8 cellular contexts compared by ENCODE assay signal in the genomic region with DNA sequence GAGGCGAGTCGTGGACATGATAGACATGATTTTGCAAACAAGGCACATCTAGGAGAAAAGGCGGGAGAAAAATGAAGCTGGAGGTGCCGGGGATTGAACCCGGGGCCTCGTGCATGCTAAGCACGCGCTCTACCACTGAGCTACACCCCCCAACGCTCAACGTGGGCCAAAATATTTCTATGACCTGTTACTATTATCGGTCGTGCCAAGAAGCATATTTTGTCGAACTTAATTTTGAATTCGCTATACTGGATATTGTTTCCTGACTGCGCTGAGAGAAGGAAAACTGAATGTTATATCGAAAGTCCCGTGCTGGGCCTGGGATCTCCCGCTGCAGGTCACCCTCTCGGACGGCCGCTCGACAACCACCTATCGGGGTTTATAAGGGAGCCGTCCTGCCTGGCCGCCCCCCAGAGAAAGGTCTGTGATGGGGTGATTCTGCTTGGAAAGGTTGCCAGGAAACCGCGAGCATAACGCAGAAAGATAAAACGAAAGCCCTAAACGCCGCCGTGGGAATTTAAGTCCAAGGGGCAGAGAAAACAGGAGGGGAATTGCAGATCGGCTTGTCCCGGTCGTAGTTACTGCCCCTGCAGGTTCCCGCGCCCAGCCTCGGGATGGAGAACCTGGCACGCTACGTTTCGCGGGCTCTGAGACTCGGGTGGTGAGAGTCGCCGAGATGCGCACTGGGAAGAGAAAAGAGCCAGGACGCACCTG.
A peak's percentile ranks its signal among the peaks of the same experiment; 100 is the strongest.
DNase-seq lines count a peak whose midpoint lies in the region; ATAC-seq and TF ChIP-seq lines count a peak whose summit lies in the region.

No MANE protein-coding gene starts in this region.

- peaks cover 4% of the 10 kb centered on the region for H3K27me3 Mint-ChIP-seq in activated naive CD8-positive, alpha-beta T cell treated with anti-CD3 and anti-CD28 coated beads, Interleukin-2, amount 50 U/mL, for 24 hours

- ATAC-seq in GM18907 (IDR thresholded peaks at IDR 0.05; ENCODE audit: unreplicated experiment) (peak; percentile 60), heart left ventricle (peak; percentile 79 to 90 (median 88))
- ATAC-seq in activated naive CD8-positive, alpha-beta T cell treated with anti-CD3 and anti-CD28 coated beads, Interleukin-2, amount 50 U/mL, for 24 hours = peak; percentile 58

- H3K27ac Mint-ChIP-seq in activated naive CD8-positive, alpha-beta T cell treated with anti-CD3 and anti-CD28 coated beads, Interleukin-2, amount 50 U/mL, for 24 hours = peak overlapping the region; percentile 98

- no peaks in the 10 kb centered on the region for H3K9me2 ChIP-seq in SU-DHL-6 (replicated peaks; ENCODE audit: insufficient read depth, low read length)

- no peaks in the 10 kb centered on the region for H3K79me2 ChIP-seq in SU-DHL-6 (ENCODE audit: insufficient read depth, low read length)
- no peaks in the 10 kb centered on the region for H3K79me2 ChIP-seq in parathyroid adenoma

- H3K27ac ChIP-seq in SU-DHL-6 (ENCODE audit: low read depth, low read length) (no peak overlapping the region), heart left ventricle (peak overlapping the region in 7 of 12 donors; percentile 0 to 77 (median 41)), parathyroid adenoma (peak overlapping the region; percentile 86), thymus (ENCODE audit: low read depth) (peak overlapping the region; percentile 31)

- H3K36me3 Mint-ChIP-seq in activated naive CD8-positive, alpha-beta T cell treated with anti-CD3 and anti-CD28 coated beads, Interleukin-2, amount 50 U/mL, for 24 hours (ENCODE audit: low read depth) = peaks cover 9% of the 10 kb centered on the region

- H4K20me1 ChIP-seq in SU-DHL-6 (ENCODE audit: low read depth, low read length) = no peaks in the 10 kb centered on the region

- WGBS in heart left ventricle, 4 donors = 0 to 1% (median 1%) methylated on average over 47 of the region's 47 CpGs
- WGBS in thymus = under 1% methylated on average over 47 of the region's 47 CpGs

- H3K27me3 ChIP-seq in SU-DHL-6 (ENCODE audit: low read length) = no peaks in the 10 kb centered on the region
- H3K27me3 ChIP-seq in heart left ventricle = peaks cover 0 to 10% (median 0%) of the 10 kb centered on the region in 9 donors
- H3K27me3 ChIP-seq in parathyroid adenoma (ENCODE audit: control insufficient read depth, insufficient read depth, low read length) = no peaks in the 10 kb centered on the region
- H3K27me3 ChIP-seq in thymus (ENCODE audit: control insufficient read depth, insufficient read depth) = no peaks in the 10 kb centered on the region

- intact Hi-C loops in heart left ventricle (cut with DNase I) = loop anchor here in 6 of 10 donors (1.0 to 10.0 kb wide), 7 partner anchors 25 to 121 kb away; no protein-coding TSS in a partner anchor

- DNase-seq in A172 (ENCODE audit: low spot score) = peak; percentile 82
- DNase-seq in NCI-H1048 (lab: John Stamatoyannopoulos, UW) = peak; percentile 66
- peak; percentile 82 for DNase-seq in activated naive CD8-positive, alpha-beta T cell treated with anti-CD3 and anti-CD28 coated beads, Interleukin-2, amount 50 U/mL, for 24 hours
- peak; percentile 55 to 78 (median 59) for DNase-seq in heart left ventricle

- no peak overlapping the region for H2AFZ ChIP-seq in SU-DHL-6 (ENCODE audit: low read depth, low read length, severe bottlenecking)
- peak overlapping the region; percentile 98 for H2AFZ ChIP-seq in parathyroid adenoma

- TF ChIP-seq CTCF in SU-DHL-6 (IDR thresholded peaks at IDR 0.05; ENCODE audit: insufficient read depth, low read length, poor library complexity, severe bottlenecking) = no peak
- TF ChIP-seq CTCF in heart left ventricle (IDR thresholded peaks at IDR 0.05) = no peak
- no peak for TF ChIP-seq CTCF in parathyroid adenoma (IDR thresholded peaks at IDR 0.05)

- H3F3A ChIP-seq in SU-DHL-6 (ENCODE audit: insufficient read depth) = no peaks in the 10 kb centered on the region

- H3K9me3 ChIP-seq in SU-DHL-6 (ENCODE audit: insufficient read depth, low read length) (no peaks in the 10 kb centered on the region), heart left ventricle (peaks cover 0 to 17% (median 0%) of the 10 kb centered on the region in 12 donors), parathyroid adenoma (ENCODE audit: control insufficient read depth, low read length) (no peaks in the 10 kb centered on the region), thymus (ENCODE audit: control insufficient read depth) (no peaks in the 10 kb centered on the region)

- TF ChIP-seq POLR2A in heart left ventricle (IDR thresholded peaks at IDR 0.05) = no peak

- H3K9me3 Mint-ChIP-seq in activated naive CD8-positive, alpha-beta T cell treated with anti-CD3 and anti-CD28 coated beads, Interleukin-2, amount 50 U/mL, for 24 hours = peaks cover 10% of the 10 kb centered on the region

- H3K4me3 Mint-ChIP-seq in activated naive CD8-positive, alpha-beta T cell treated with anti-CD3 and anti-CD28 coated beads, Interleukin-2, amount 50 U/mL, for 24 hours = peak overlapping the region; percentile 89

- H3K36me3 ChIP-seq in SU-DHL-6 (ENCODE audit: low read length) (no peaks in the 10 kb centered on the region), heart left ventricle (no peaks in the 10 kb centered on the region), parathyroid adenoma (ENCODE audit: control insufficient read depth, insufficient read depth, low read length) (no peaks in the 10 kb centered on the region), thymus (ENCODE audit: control insufficient read depth, insufficient read depth) (no peaks in the 10 kb centered on the region)

- H3K4me1 ChIP-seq in heart left ventricle (peaks cover 0 to 19% (median 7%) of the 10 kb centered on the region in 12 donors), parathyroid adenoma (peaks cover 5% of the 10 kb centered on the region), thymus (ENCODE audit: control insufficient read depth, insufficient read depth, low read length) (peaks cover 3% of the 10 kb centered on the region)

- no peak overlapping the region for H3K9ac ChIP-seq in SU-DHL-6 (ENCODE audit: low read length)
- peak overlapping the region; percentile 55 for H3K9ac ChIP-seq in parathyroid adenoma

- H3K4me2 ChIP-seq in SU-DHL-6 (ENCODE audit: low read depth, low read length, poor library complexity, severe bottlenecking) = peak overlapping the region; percentile 29
- H3K4me2 ChIP-seq in parathyroid adenoma (ENCODE audit: low read length) = peak overlapping the region; percentile 79

- H3K4me3 ChIP-seq in SU-DHL-6 (ENCODE audit: insufficient read depth, low read length, poor library complexity, severe bottlenecking) (peak overlapping the region; percentile 8), heart left ventricle (peak overlapping the region; percentile 42 to 93 (median 78)), parathyroid adenoma (ENCODE audit: low read depth, low read length) (peak overlapping the region; percentile 95), thymus (ENCODE audit: low read length) (peak overlapping the region; percentile 59)

- H3K4me1 Mint-ChIP-seq in activated naive CD8-positive, alpha-beta T cell treated with anti-CD3 and anti-CD28 coated beads, Interleukin-2, amount 50 U/mL, for 24 hours = peaks cover 37% of the 10 kb centered on the region

Comparison
In these comparisons a context has a peak if more than half of its experiments do, and no peak if none do; other contexts are left out.
1. H3K4me3 ChIP-seq: peak in every context shown above with its lines; median percentile 95 in parathyroid adenoma; 78 in heart left ventricle; 59 in thymus; 8 in SU-DHL-6.